Comparison of ENCODE assay signal across 6 cellular contexts in the genomic region with DNA sequence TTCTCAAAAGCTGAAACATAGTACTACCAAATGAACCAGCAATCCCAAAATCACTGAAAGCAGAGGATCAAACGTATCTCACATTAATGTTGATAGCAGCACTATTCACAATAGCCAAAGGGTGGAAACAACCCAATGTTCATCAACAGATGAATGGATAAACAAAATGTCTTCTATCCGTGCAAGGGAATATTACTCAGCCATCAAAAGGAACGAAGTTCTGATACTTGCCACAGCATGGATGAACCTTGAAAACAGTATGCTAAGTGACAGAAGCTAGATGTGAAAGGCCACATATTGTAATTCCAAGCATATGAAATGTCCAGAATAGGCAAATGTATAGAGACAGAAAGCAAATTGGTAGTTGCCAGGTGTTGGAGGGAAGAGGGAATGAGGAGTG.
"Had no signal": no experiment of that assay in that cellular context is flagged by ENCODE, and none has a peak within 500 bp of the region (broad histone marks: within the 10 kb centered on the region; RNA-seq: fewer than 3 reads in every experiment).

No MANE protein-coding gene starts in this region.

- FAIRE-seq: HepG2 had no signal

- DNase-seq: H9, HCEC 1CT, HFFc6 had no signal

- H3K4me3 ChIP-seq: GM23338 had no signal

- H2AFZ ChIP-seq: GM23338 had no signal

- H3K4me2 ChIP-seq: GM23338 had no signal

- H3K27ac ChIP-seq: HL-60 had no signal

- ATAC-seq: GM23338, HepG2 had no signal
